In genomic region chr6:32439139-32439538, GRCh38 we compare ENCODE assay signal across 18 cellular contexts. TPM values are rescaled to one million over a fixed set of nuclear protein-coding genes. Genes with fewer than 3 reads are reported as not detected.
DNase-seq lines count a peak whose midpoint lies in the region; ATAC-seq, FAIRE-seq and TF ChIP-seq lines count a peak whose summit lies in the region.
"Had no signal": no experiment of that assay in that cellular context is flagged by ENCODE, and none has a peak within 500 bp of the region (broad histone marks: within the 10 kb centered on the region; RNA-seq: fewer than 3 reads in every experiment).

No MANE protein-coding gene starts in this region.

- DNase-seq in Calu3: no peak
- no peak for DNase-seq in GM12878 (ENCODE audit: low read depth, low spot score)
- DNase-seq in NCI-H1694 treated with DMSO at 0.1 percent for 48 hours (lab: John Stamatoyannopoulos, UW): no peak
- no peak for DNase-seq in GM03348 (ENCODE audit: low spot score)
- DNase-seq in GDM1 (lab: John Stamatoyannopoulos, UW): no peak
- DNase-seq in amniotic stem cell (lab: John Stamatoyannopoulos, UW): no peak
- DNase-seq: activated CD4-positive, alpha-beta T cell treated with anti-CD3 and anti-CD28 coated beads, Interleukin-2, amount 50 U/mL, for 48 hours; activated effector memory CD4-positive, alpha-beta T cell treated with Interleukin-2 at 50 U/mL for 16 hours; DND-41; dorsolateral prefrontal cortex; NCI-H1048; NCI-H2171; SHP77 treated with DMSO at 0.1 percent for 48 hours had no signal

- intact Hi-C loops in Calu3 (cut with micrococcal nuclease; ENCODE audit: unreplicated experiment) (no loop called here), GM12878 (cut with micrococcal nuclease; ENCODE audit: unreplicated experiment) (loop anchor here (2.0 to 10.0 kb wide), 6 partner anchors 148 to 506 kb away; partner anchors contain the start of genes HLA-DMB, HLA-DQA1 and HLA-DRB1)

- H3K4me1 ChIP-seq in GM12878 (ENCODE audit: control insufficient read depth, insufficient read depth, low read length): peaks cover 29% of the 10 kb centered on the region
- H3K4me1 ChIP-seq in parathyroid adenoma: no peaks in the 10 kb centered on the region

- BruUV-seq in Calu3 (replicated peaks; lab: Mats Ljungman, UMichigan) (no TSS peak), GM12878 (replicated peaks; lab: Mats Ljungman, UMichigan) (TSS peak; percentile 95)

- no peak for TF ChIP-seq POLR2A in GM12878 (IDR thresholded peaks at IDR 0.05; ENCODE audit: low read depth, low read length)

- H3K27me3 ChIP-seq in GM12878 (replicated peaks in 1 of 2; ENCODE audit: control insufficient read depth in 2 of 2, insufficient read depth in 2 of 2, low read length in 1 of 2) (no peaks in the 10 kb centered on the region), parathyroid adenoma (ENCODE audit: control insufficient read depth, insufficient read depth, low read length) (no peaks in the 10 kb centered on the region)

- peaks cover 2% of the 10 kb centered on the region for H3K9me3 Mint-ChIP-seq in Calu3 (ENCODE audit: low read depth, unreplicated experiment)

- RAD21 ChIA-PET in GM12878 (lab: Charles Lee; ENCODE audit: unreplicated experiment): interaction anchor here (0.8 to 1.8 kb wide), 14 partner anchors 20 to 261 kb away, joined by 3 to 14 read pairs (median 5); partner anchors contain the start of genes HLA-DQA1, HLA-DQB1, HLA-DRB1 and HLA-DRB5

- H3K9ac ChIP-seq in GM12878 (ENCODE audit: control insufficient read depth, insufficient read depth, low read length): peak overlapping the region; percentile 63
- H3K9ac ChIP-seq in parathyroid adenoma: no peak overlapping the region

- SMC1A ChIA-PET in GM12878 (lab: Charles Lee; ENCODE audit: uncharacterized antibody, unreplicated experiment): interaction anchor here (0.7 to 2.8 kb wide), 18 partner anchors 21 to 416 kb away, joined by 3 to 10 read pairs (median 4); partner anchors contain the start of genes HLA-DQA1, PSMB9 and TAP1

- peaks cover 43% of the 10 kb centered on the region for H3K27me3 Mint-ChIP-seq in Calu3 (ENCODE audit: unreplicated experiment)

- peaks cover 9% of the 10 kb centered on the region for H4K20me1 ChIP-seq in GM12878 (ENCODE audit: control insufficient read depth, insufficient read depth)

- in situ Hi-C loops in GM12878 (cut with MboI): no loop called here

- peak overlapping the region; percentile 33; the same call in 1 of the 2 replicates for H3K4me3 ChIP-seq in GM12878
- H3K4me3 ChIP-seq in parathyroid adenoma (ENCODE audit: low read depth, low read length): no peak overlapping the region

- peaks cover 13 to 27% of the 10 kb centered on the region in 2 experiments for H3K36me3 ChIP-seq in GM12878 (ENCODE audit: control insufficient read depth in 2 of 2, insufficient read depth in 2 of 2, low read length in 1 of 2)
- H3K36me3 ChIP-seq in parathyroid adenoma (ENCODE audit: control insufficient read depth, insufficient read depth, low read length): no peaks in the 10 kb centered on the region

- peaks cover 11% of the 10 kb centered on the region for H3K4me1 Mint-ChIP-seq in Calu3 (ENCODE audit: low read depth, unreplicated experiment)

- peaks cover 51% of the 10 kb centered on the region for H3K79me2 ChIP-seq in GM12878 (ENCODE audit: control insufficient read depth, insufficient read depth, low read length)
- no peaks in the 10 kb centered on the region for H3K79me2 ChIP-seq in parathyroid adenoma

- H3K27ac Mint-ChIP-seq in Calu3 (ENCODE audit: unreplicated experiment): peak overlapping the region; percentile 93

- peak; percentile 5 for ATAC-seq in GM21515 (IDR thresholded peaks at IDR 0.05; ENCODE audit: unreplicated experiment)
- ATAC-seq in GM12878: peak; percentile 2; the same call in 2 of the 3 replicates

- H3K27ac ChIP-seq in GM12878 (ENCODE audit: control insufficient read depth, insufficient read depth) (peak overlapping the region; percentile 100), parathyroid adenoma (peak overlapping the region; percentile 58)

- CTCF ChIA-PET in Calu3 (lab: Charles Lee): interaction anchor here (0.5 to 0.7 kb wide), 3 partner anchors 213 to 892 kb away, joined by 3 to 5 read pairs (median 3); partner anchors contain the start of gene ATP6V1G2
- CTCF ChIA-PET in GM12878 (lab: Yijun Ruan, JAX): interaction anchor here (0.7 to 1.9 kb wide), 8 partner anchors 10 to 261 kb away, joined by 3 to 13 read pairs (median 3); no protein-coding TSS in a partner anchor

- FAIRE-seq in GM12878 (lab: Jason Lieb, UNC): no peak

- TF ChIP-seq RAD21 in GM12878 (IDR thresholded peaks at IDR 0.05; ENCODE audit: insufficient read depth, low read depth, low read length): no peak

- peak overlapping the region; percentile 95 for H3K4me3 Mint-ChIP-seq in Calu3 (ENCODE audit: low read depth, unreplicated experiment)

- POLR2A ChIA-PET in GM12878 (lab: Charles Lee): interaction anchor here (0.6 to 2.4 kb wide), 28 partner anchors 8 to 535 kb away, joined by 3 to 29 read pairs (median 5); partner anchors contain the start of genes HLA-DQA1, HLA-DQB1 and HLA-DRB1

- whole genome bisulfite sequencing in GM12878 (ENCODE audit: insufficient coverage, insufficient replicate concordance, low lambda C conversion rate, missing lambda C conversion rate): 40% methylated on average over 1 of the region's 1 CpG

- H3K9me3 ChIP-seq in GM12878 (replicated peaks; ENCODE audit: control insufficient read depth, insufficient read depth, low read length) (no peaks in the 10 kb centered on the region), parathyroid adenoma (ENCODE audit: control insufficient read depth, low read length) (no peaks in the 10 kb centered on the region)

- H2AFZ ChIP-seq in GM12878 (ENCODE audit: control insufficient read depth, low read depth, low read length) (peak overlapping the region; percentile 36), parathyroid adenoma (no peak overlapping the region)

- H3K4me2 ChIP-seq in GM12878 (ENCODE audit: control insufficient read depth, insufficient read depth) (peak overlapping the region; percentile 88), parathyroid adenoma (ENCODE audit: low read length) (no peak overlapping the region)

- peaks cover 12% of the 10 kb centered on the region for H3K36me3 Mint-ChIP-seq in Calu3 (ENCODE audit: insufficient read depth, unreplicated experiment)

- no peak for TF ChIP-seq CTCF in Calu3 (IDR thresholded peaks at IDR 0.05; ENCODE audit: unreplicated experiment)
- TF ChIP-seq CTCF in GM12878 (IDR thresholded peaks at IDR 0.05 in 2 of 3, conservative IDR thresholded peaks at IDR 0.05 in 1 of 3; ENCODE audit: control insufficient read depth in 2 of 3, extremely low read depth in 1 of 3, insufficient read depth in 1 of 3, low read depth in 3 of 3, low read length in 3 of 3): no peak
- TF ChIP-seq CTCF in parathyroid adenoma (IDR thresholded peaks at IDR 0.05): no peak

- no peak for TF ChIP-seq EP300 in GM12878 (IDR thresholded peaks at IDR 0.05; ENCODE audit: borderline replicate concordance in 1 of 2, control insufficient read depth in 1 of 2, low read depth in 2 of 2, low read length in 2 of 2)

RNA-seq across cellular contexts. Expression of gene HLA-DRA, which starts 0.5 kb away (rescaled TPM):
- 173 and 283 TPM in 2 replicates for total RNA-seq in Calu3 (2022)
- 1,287 and 1,330 TPM in 2 replicates for total RNA-seq in GM12878 (2013; cell fraction: nucleolus; rRNA removed)
- total RNA-seq in GM12878 (2014; rRNA removed): 2,559 and 2,863 TPM in 2 replicates
- 2,824 and 2,869 TPM in 2 replicates for total RNA-seq in GM12878 (2014; rRNA removed; fragmentation: Illumina TruSeq; extraction: Trizol)
- 2,040 and 2,127 TPM in 2 replicates for total RNA-seq in GM12878 (2021)
- 4,381 TPM for polyA plus RNA-seq in GM12878 (2011; ENCODE audit: low read depth)
- polyA plus RNA-seq in GM12878 (2011; rRNA removed): 6,832 and 7,093 TPM in 2 replicates
- polyA plus RNA-seq in GM12878 (2011; cell fraction: cytosol; rRNA removed): 4,390 and 4,721 TPM in 2 replicates
- polyA plus RNA-seq in GM12878 (2011; cell fraction: nucleus; rRNA removed): 1,234 and 2,181 TPM in 2 replicates
- 3,681 and 3,742 TPM in 2 replicates for polyA plus RNA-seq in GM12878 (2012)
- polyA plus RNA-seq in GM12878 (2014; fragmentation: Illumina TruSeq; extraction: Trizol): 3,849 and 4,829 TPM in 2 replicates
- polyA plus RNA-seq in GM12878 (2014; fragmentation: Nextera tagmentation; extraction: Ambion mirVana): 1,000 to 10,000 TPM; 4,131 to 6,024 TPM
- 2,742 and 2,894 TPM in 2 replicates for polyA plus RNA-seq in GM12878 (2014; rRNA removed)
- polyA plus RNA-seq in GM12878 (2016; fragmentation: Nextera tagmentation; extraction: Ambion mirVana): 1,000 to 10,000 TPM; 2,299 to 2,366 TPM
- polyA minus RNA-seq in GM12878 (2011; rRNA and poly(A)+ RNA removed): 2,520 and 2,732 TPM in 2 replicates
- 587 and 631 TPM in 2 replicates for polyA minus RNA-seq in GM12878 (2011; cell fraction: cytosol; rRNA and poly(A)+ RNA removed)
- 263 and 275 TPM in 2 replicates for polyA minus RNA-seq in GM12878 (2011; cell fraction: nucleus; rRNA and poly(A)+ RNA removed)
- polyA plus RNA-seq: BJ had no signal

RNA-seq across cellular contexts. Expression of gene BTNL2, which starts 32.2 kb away (rescaled TPM):
- total RNA-seq in Calu3 (2022) (not detected in 2 replicates), GM12878 (2014; rRNA removed) (0.11 TPM in 1 of 2 replicates, not detected in the other), GM12878 (2014; rRNA removed; fragmentation: Illumina TruSeq; extraction: Trizol) (not detected in 2 replicates), GM12878 (2021) (0.26 TPM in 1 of 2 replicates, not detected in the other)
- total RNA-seq in GM12878 (2013; cell fraction: nucleolus; rRNA removed): not detected in 2 replicates
- polyA plus RNA-seq in GM12878 (2011; ENCODE audit: low read depth): not detected
- polyA plus RNA-seq in GM12878 (2011; rRNA removed) (0.20 TPM in 1 of 2 replicates, not detected in the other), GM12878 (2014; fragmentation: Illumina TruSeq; extraction: Trizol) (not detected in 2 replicates), GM12878 (2014; fragmentation: Nextera tagmentation; extraction: Ambion mirVana) (under 1 TPM in 1 of 2 experiments, not detected in 1; 0.29 TPM), GM12878 (2014; rRNA removed) (0.26 TPM in 1 of 2 replicates, not detected in the other), GM12878 (2016; fragmentation: Nextera tagmentation; extraction: Ambion mirVana) (not detected)
- 0.15 TPM in 1 of 2 replicates, not detected in the other for polyA plus RNA-seq in GM12878 (2011; cell fraction: cytosol; rRNA removed)
- 0.76 and 0.82 TPM in 2 replicates for polyA plus RNA-seq in GM12878 (2011; cell fraction: nucleus; rRNA removed)
- polyA plus RNA-seq in GM12878 (2012): not detected in 2 replicates
- 0.59 TPM in 1 of 2 replicates, not detected in the other for polyA minus RNA-seq in GM12878 (2011; rRNA and poly(A)+ RNA removed)
- polyA minus RNA-seq in GM12878 (2011; cell fraction: cytosol; rRNA and poly(A)+ RNA removed): not detected in 2 replicates
- polyA minus RNA-seq in GM12878 (2011; cell fraction: nucleus; rRNA and poly(A)+ RNA removed): not detected in 2 replicates
- total RNA-seq: mammary epithelial cell, osteoblast had no signal
- polyA plus RNA-seq: BJ, mammary epithelial cell had no signal
